ENCODE assay signal across 30 cellular contexts in genomic region chr9:4499917-4500316, GRCh38. TPM values are rescaled to one million over a fixed set of nuclear protein-coding genes. Genes with fewer than 3 reads are reported as not detected.
DNase-seq lines count a peak whose midpoint lies in the region; ATAC-seq and TF ChIP-seq lines count a peak whose summit lies in the region.
"Had no signal": no experiment of that assay in that cellular context is flagged by ENCODE, and none has a peak within 500 bp of the region (broad histone marks: within the 10 kb centered on the region; RNA-seq: fewer than 3 reads in every experiment).

No MANE protein-coding gene starts in this region.

- TF ChIP-seq EP300 in upper lobe of left lung (IDR thresholded peaks at IDR 0.05): no peak

- H3K4me1 ChIP-seq in esophagus squamous epithelium (no peaks in the 10 kb centered on the region), upper lobe of left lung (no peaks in the 10 kb centered on the region)
- H3K4me1 ChIP-seq: esophagus muscularis mucosa, foreskin keratinocyte had no signal

- H3K9me3 ChIP-seq in esophagus squamous epithelium (no peaks in the 10 kb centered on the region), upper lobe of left lung (no peaks in the 10 kb centered on the region)
- H3K9me3 ChIP-seq: esophagus muscularis mucosa, heart left ventricle, neutrophil, sigmoid colon, stomach had no signal

- TF ChIP-seq CTCF in esophagus squamous epithelium (IDR thresholded peaks at IDR 0.05): no peak
- no peak for TF ChIP-seq CTCF in upper lobe of left lung (IDR thresholded peaks at IDR 0.05)

- H3K36me3 ChIP-seq in esophagus squamous epithelium (no peaks in the 10 kb centered on the region), upper lobe of left lung (no peaks in the 10 kb centered on the region)
- H3K36me3 ChIP-seq: esophagus muscularis mucosa, heart left ventricle, neutrophil, stomach had no signal

- H3K4me3 ChIP-seq in esophagus squamous epithelium (no peak overlapping the region), upper lobe of left lung (no peak overlapping the region)
- H3K4me3 ChIP-seq: esophagus muscularis mucosa, heart left ventricle, lung, sigmoid colon, stomach had no signal

- no peak for ATAC-seq in upper lobe of left lung (ENCODE audit: low FRiP score in 2 of 2)
- ATAC-seq: heart left ventricle; naive thymus-derived CD4-positive, alpha-beta T cell; Panc1 had no signal

- no peak for TF ChIP-seq POLR2A in esophagus squamous epithelium (IDR thresholded peaks at IDR 0.05)
- TF ChIP-seq POLR2A in upper lobe of left lung (IDR thresholded peaks at IDR 0.05): no peak

- 71 to 76% methylated on average over 7 of the region's 7 CpGs for WGBS in esophagus squamous epithelium, 2 donors
- WGBS in upper lobe of left lung, 2 donors: 51 to 55% methylated on average over 7 of the region's 7 CpGs

- no peaks in the 10 kb centered on the region for H3K27me3 ChIP-seq in esophagus squamous epithelium
- H3K27me3 ChIP-seq in upper lobe of left lung: no peaks in the 10 kb centered on the region
- H3K27me3 ChIP-seq: esophagus muscularis mucosa, sigmoid colon, stomach had no signal

- intact Hi-C loops in esophagus squamous epithelium (cut with DNase I): loop anchor here (10.0 kb wide), 1 partner anchor 85 kb away; no protein-coding TSS in a partner anchor

- DNase-seq in NCI-H2107 treated with DMSO at 0.1 percent for 48 hours (lab: John Stamatoyannopoulos, UW; ENCODE audit: unreplicated experiment) (peak; percentile 6), NCI-H2107 (lab: John Stamatoyannopoulos, UW) (no peak), NCI-H187 (lab: John Stamatoyannopoulos, UW) (peak; percentile 58 to 84), NCI-H524 (lab: John Stamatoyannopoulos, UW) (peak; percentile 59 to 81), dermis blood vessel endothelial cell (peak; percentile 52), esophagus squamous epithelium (lab: John Stamatoyannopoulos, UW) (no peak), HUDEP-2 (lab: John Stamatoyannopoulos, UW; ENCODE audit: unreplicated experiment in 76 of 76) (no peak), upper lobe of left lung (no peak)
- DNase-seq: activated CD4-positive, alpha-beta memory T cell treated with anti-CD3 and anti-CD28 coated beads, Interleukin-2, amount 10 ng/mL, durations not matched to agents 7 days and 5 days; activated CD4-positive, alpha-beta T cell treated with anti-CD3 and anti-CD28 coated beads for 1 hour; activated CD8-positive, alpha-beta memory T cell treated with anti-CD3 and anti-CD28 coated beads, Interleukin-2, amount 50 U/mL, for 4 hours; activated naive CD4-positive, alpha-beta T cell treated with Interleukin-2 at 50 U/mL for 16 hours; central memory CD4-positive, alpha-beta T cell; foreskin keratinocyte; GOT3; kidney; naive thymus-derived CD4-positive, alpha-beta T cell; NCI-H146; NCI-H446; SIG-M5; sigmoid colon; stimulated activated CD4-positive, alpha-beta T cell treated with anti-CD3 and anti-CD28 coated beads, Interleukin-12 subunit alpha, Interleukin-12 subunit beta, amount 100 ng/mL, for 4 hours; stimulated activated CD4-positive, alpha-beta T cell treated with anti-CD3 and anti-CD28 coated beads, Interleukin-4, amount 100 ng/mL, for 1 hour; stomach had no signal

- H3K27ac ChIP-seq in esophagus squamous epithelium (no peak overlapping the region), upper lobe of left lung (no peak overlapping the region)
- H3K27ac ChIP-seq: esophagus muscularis mucosa, foreskin keratinocyte, heart left ventricle, neutrophil, sigmoid colon, stomach had no signal

RNA-seq across cellular contexts. Expression of gene SLC1A1, which starts 9.6 kb away (rescaled TPM):
- total RNA-seq in dermis blood vessel endothelial cell (4.1 and 8.4 TPM in 2 replicates), esophagus squamous epithelium (1 to 10 TPM; 2.3 to 4.3 (median 3.1) TPM), upper lobe of left lung (10 to 100 TPM; 16.8 to 62.5 (median 40.6) TPM)
- total RNA-seq: foreskin keratinocyte; T-helper 2 cell treated with Interferon-gamma antibody and Interleukin-4, amounts not matched to agents 100 ng/mL and 5 ng/mL, for 36 hours had no signal

Comparison
In these comparisons a context has a peak if more than half of its experiments do, and no peak if none do; other contexts are left out.
1. DNase-seq: peak in NCI-H2107 treated with DMSO at 0.1 percent for 48 hours (single experiment), NCI-H187 (2 of 2), NCI-H524 (2 of 2) and dermis blood vessel endothelial cell (single experiment); none in NCI-H2107 (single experiment), esophagus squamous epithelium (single experiment), HUDEP-2 (0 of 76) and upper lobe of left lung (0 of 2).